In the genomic region with DNA sequence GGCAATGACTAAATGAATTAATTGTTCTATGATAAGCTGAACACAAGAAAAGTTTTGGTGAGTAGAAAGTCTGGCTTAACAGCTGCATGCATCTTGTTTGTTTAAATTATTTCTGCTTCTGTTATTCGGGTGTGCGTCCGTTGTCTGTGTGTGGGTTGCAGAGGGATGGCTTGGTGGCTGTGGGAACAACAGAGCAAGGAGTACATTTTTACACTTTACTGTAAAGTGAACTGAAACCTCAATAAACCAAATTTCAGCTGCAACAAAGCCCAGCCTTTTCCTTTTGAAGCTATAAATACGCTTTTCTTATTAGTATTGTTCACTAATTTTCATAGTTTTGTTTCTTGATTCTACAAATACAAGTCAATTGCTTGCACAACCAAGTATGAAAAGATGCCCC, we compare ENCODE assay signal across 24 cellular contexts. TPM values are rescaled to one million over a fixed set of nuclear protein-coding genes. Genes with fewer than 3 reads are reported as not detected.
DNase-seq lines count a peak whose midpoint lies in the region; ATAC-seq and TF ChIP-seq lines count a peak whose summit lies in the region.
"Had no signal": no experiment of that assay in that cellular context is flagged by ENCODE, and none has a peak within 500 bp of the region (broad histone marks: within the 10 kb centered on the region; RNA-seq: fewer than 3 reads in every experiment).

No MANE protein-coding gene starts in this region.

- no peaks in the 10 kb centered on the region for H3K79me2 ChIP-seq in KMS-11 (ENCODE audit: insufficient read depth, low read depth)
- H3K79me2 ChIP-seq: parathyroid adenoma had no signal

- 58 to 76% methylated on average over 2 to 4 of the region's 4 CpGs for WGBS in gastroesophageal sphincter (ENCODE audit: low coverage in 1 of 2), 2 donors

- peak overlapping the region; percentile 92 for H3K4me2 ChIP-seq in KMS-11

- no peak for TF ChIP-seq EP300 in gastroesophageal sphincter (IDR thresholded peaks at IDR 0.05)

- no peaks in the 10 kb centered on the region for H3K9me3 ChIP-seq in gastroesophageal sphincter
- H3K9me3 ChIP-seq: tibial nerve had no signal

- no peak overlapping the region for H3K4me3 ChIP-seq in KMS-11 (IDR thresholded peaks at IDR 0.05; ENCODE audit: insufficient read depth, low read depth, low read length)
- no peak overlapping the region for H3K4me3 ChIP-seq in gastroesophageal sphincter
- H3K4me3 ChIP-seq: lung, tibial nerve had no signal

- H3K36me3 ChIP-seq in KMS-11 (ENCODE audit: insufficient read depth), result no peaks in the 10 kb centered on the region
- H3K36me3 ChIP-seq in gastroesophageal sphincter, result no peaks in the 10 kb centered on the region
- H3K36me3 ChIP-seq: tibial nerve had no signal

- H3K4me1 ChIP-seq in KMS-11 (ENCODE audit: low read depth, poor library complexity, severe bottlenecking) (peaks cover 40% of the 10 kb centered on the region), gastroesophageal sphincter (peaks cover 0 to 41% (median 12%) of the 10 kb centered on the region in 3 donors)
- H3K4me1 ChIP-seq: parathyroid adenoma had no signal

- peak; percentile 66 for DNase-seq in SIG-M5 treated with dmso at 0.1 percent for 504 hours (lab: John Stamatoyannopoulos, UW; ENCODE audit: unreplicated experiment)
- no peak for DNase-seq in SIG-M5 (lab: John Stamatoyannopoulos, UW)
- DNase-seq in DMS153 (lab: John Stamatoyannopoulos, UW), result no peak
- DNase-seq in RPMI8226, result no peak
- DNase-seq: 8988T; activated CD4-positive, alpha-beta T cell treated with anti-CD3 and anti-CD28 coated beads for 1 hour; activated naive CD4-positive, alpha-beta T cell treated with anti-CD3 and anti-CD28 coated beads for 36 hours; CD4-positive, alpha-beta T cell; dermis blood vessel endothelial cell; erythroblast; glutamatergic neuron; naive thymus-derived CD4-positive, alpha-beta T cell; NCI-H1092; NCI-H774; stimulated activated CD4-positive, alpha-beta T cell treated with anti-CD3 and anti-CD28 coated beads, Interleukin-4, amount 100 ng/mL, for 4 hours; T-helper 2 cell had no signal

- ATAC-seq in HG02610 (IDR thresholded peaks at IDR 0.05; ENCODE audit: unreplicated experiment) (peak; percentile 39), GM18520 (IDR thresholded peaks at IDR 0.05; ENCODE audit: unreplicated experiment) (no peak), gastroesophageal sphincter (no peak)
- ATAC-seq: HCT116; naive thymus-derived CD4-positive, alpha-beta T cell had no signal

- peak overlapping the region; percentile 49 for H2AFZ ChIP-seq in KMS-11 (ENCODE audit: low read depth)
- H2AFZ ChIP-seq: parathyroid adenoma had no signal

- TF ChIP-seq CTCF in KMS-11 (conservative IDR thresholded peaks at IDR 0.05; ENCODE audit: low read depth, low read length) (no peak), gastroesophageal sphincter (IDR thresholded peaks at IDR 0.05) (no peak)

- no peak for TF ChIP-seq POLR2A in gastroesophageal sphincter (IDR thresholded peaks at IDR 0.05)

- H3K9ac ChIP-seq in KMS-11, result no peak overlapping the region; the same call in 1 of the 2 replicates
- H3K9ac ChIP-seq: parathyroid adenoma had no signal

- no peaks in the 10 kb centered on the region for H4K20me1 ChIP-seq in KMS-11 (ENCODE audit: insufficient read depth)

- H3K27me3 ChIP-seq in KMS-11 (ENCODE audit: insufficient read depth, low read depth), result no peaks in the 10 kb centered on the region
- peaks cover 79% of the 10 kb centered on the region for H3K27me3 ChIP-seq in gastroesophageal sphincter

- H3K27ac ChIP-seq in KMS-11 (peak overlapping the region; percentile 59), gastroesophageal sphincter (no peak overlapping the region)
- H3K27ac ChIP-seq: parathyroid adenoma, tibial nerve had no signal

RNA-seq across cellular contexts. Expression of a gene that starts 3.5 kb away (rescaled TPM):
- not detected for total RNA-seq in gastroesophageal sphincter
- total RNA-seq: activated naive CD4-positive, alpha-beta T cell treated with anti-CD3 and anti-CD28 coated beads for 36 hours had no signal
